In the genomic region with DNA sequence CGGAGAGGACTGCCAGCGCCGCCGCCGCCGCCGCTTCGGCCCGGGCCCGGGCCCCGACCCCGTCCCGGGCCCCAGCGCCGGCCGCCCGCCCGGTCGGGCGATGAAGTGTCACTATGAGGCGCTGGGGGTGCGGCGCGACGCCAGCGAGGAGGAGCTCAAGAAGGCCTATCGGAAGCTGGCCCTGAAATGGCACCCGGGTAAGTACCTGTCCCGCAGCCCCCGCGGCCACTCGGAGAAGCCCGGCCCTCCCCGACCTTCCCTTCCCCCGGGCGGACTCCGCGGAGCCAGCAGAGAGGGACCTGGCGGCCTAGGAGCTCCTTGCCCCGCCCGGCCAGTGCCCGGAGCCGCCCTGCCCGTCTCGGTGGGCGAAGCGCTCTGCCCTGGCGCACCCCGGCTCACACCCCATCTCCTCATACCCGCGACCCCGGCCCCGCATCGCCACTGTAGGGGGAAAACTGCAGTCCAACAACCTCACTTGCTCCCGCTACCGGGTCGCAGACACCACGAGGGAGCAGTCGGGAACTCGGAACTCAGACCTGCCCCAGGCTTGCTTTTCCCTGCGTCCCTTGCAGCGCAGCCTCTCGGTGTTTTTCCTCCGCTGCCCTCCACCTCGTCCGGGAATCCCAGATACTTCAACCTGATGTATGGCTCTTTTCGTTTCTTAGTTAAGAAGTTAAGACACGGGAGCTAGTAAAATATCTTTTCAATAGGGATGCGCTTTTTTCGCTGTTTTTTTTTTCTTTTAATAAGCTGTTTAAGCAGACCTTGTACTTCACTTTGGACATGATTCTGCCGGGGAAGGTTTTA, we compare ENCODE assay signal across 8 cellular contexts. TPM values are rescaled to one million over a fixed set of nuclear protein-coding genes. Genes with fewer than 3 reads are reported as not detected.
A peak's percentile ranks its signal among the peaks of the same experiment; 100 is the strongest.
DNase-seq lines count a peak whose midpoint lies in the region; ATAC-seq lines count a peak whose summit lies in the region.

No MANE protein-coding gene starts in this region.

- WGBS in aorta, 2 donors = 1% methylated on average over 46 to 71 of the region's 71 CpGs

- ATAC-seq in GM18502 (IDR thresholded peaks at IDR 0.05; ENCODE audit: poor library complexity, unreplicated experiment) = peak; percentile 81
- peak; percentile 75 for ATAC-seq in HG02852 (IDR thresholded peaks at IDR 0.05; ENCODE audit: unreplicated experiment)
- ATAC-seq in aorta (ENCODE audit: low FRiP score) = peak; percentile 82

- intact Hi-C loops in aorta (cut with DNase I) = loop anchor here in 1 of 2 donors (1.0 kb wide), 1 partner anchor 15 kb away; a partner anchor contains a TSS

- peak overlapping the region; percentile 57 to 73 for H3K4me3 ChIP-seq in aorta (ENCODE audit: low read length in 2 of 2)

- no peaks in the 10 kb centered on the region for H3K27me3 ChIP-seq in aorta (ENCODE audit: control insufficient read depth in 1 of 2, insufficient read depth in 2 of 2, low read length in 1 of 2)

- H3K36me3 ChIP-seq in aorta (ENCODE audit: control insufficient read depth in 1 of 2, insufficient read depth in 2 of 2, low read length in 1 of 2) = no peaks in the 10 kb centered on the region

- no peaks in the 10 kb centered on the region for H3K9me3 ChIP-seq in aorta (ENCODE audit: control insufficient read depth, low read length)

- H3K4me1 ChIP-seq in aorta (ENCODE audit: control insufficient read depth in 1 of 2, insufficient read depth in 2 of 2, low read length in 2 of 2) = peaks cover 2 to 4% of the 10 kb centered on the region in 2 donors

- peak; percentile 46 for DNase-seq in NCI-H1694 (lab: John Stamatoyannopoulos, UW)
- peak; percentile 56 to 93 (median 77) for DNase-seq in T-helper 2 cell
- DNase-seq in anterior cingulate cortex (lab: John Stamatoyannopoulos, UW) = peak in 55 of 58 donors; percentile 30 to 86 (median 75)
- peak; percentile 76 for DNase-seq in hepatic stellate cell (ENCODE audit: low spot score)
- DNase-seq in renal cortical epithelial cell (ENCODE audit: low read depth) = peak; percentile 74
- DNase-seq in aorta = peak; percentile 93 to 95

- H3K27ac ChIP-seq in aorta (ENCODE audit: low read depth in 1 of 2, low read length in 2 of 2) = peak overlapping the region; percentile 84 to 95

RNA-seq across cellular contexts. Expression of a gene that starts 0.6 kb away (rescaled TPM):
- total RNA-seq in renal cortical epithelial cell (24.8 and 47.9 TPM in 2 replicates), aorta (10 to 100 TPM; 40.4 to 50.9 TPM)
- 10 to 100 TPM; 26.9 to 49.2 TPM for polyA plus RNA-seq in aorta

RNA-seq across cellular contexts. Expression of a gene that starts 14.4 kb away (rescaled TPM):
- total RNA-seq in renal cortical epithelial cell = 27.3 and 37.9 TPM in 2 replicates
- total RNA-seq in aorta = 10 to 100 TPM; 14.9 to 19.0 TPM
- 10 to 100 TPM; 12.4 to 16.6 TPM for polyA plus RNA-seq in aorta

RNA-seq across cellular contexts. Expression of a gene that starts 14.6 kb away (rescaled TPM):
- total RNA-seq in renal cortical epithelial cell = 12.0 and 14.1 TPM in 2 replicates
- 10 to 100 TPM; 17.9 to 19.3 TPM for total RNA-seq in aorta
- 10 to 100 TPM; 19.3 to 21.2 TPM for polyA plus RNA-seq in aorta

Comparison
In these comparisons a context has a peak if more than half of its experiments do, and no peak if none do; other contexts are left out.
1. Peak in every context shown above with its lines: DNase-seq, ATAC-seq, H3K4me3 ChIP-seq and H3K27ac ChIP-seq.